Comparison of ENCODE assay signal across 8 cellular contexts in genomic region chr3:111989061-111989678, GRCh38. TPM values are rescaled to one million over a fixed set of nuclear protein-coding genes. Genes with fewer than 3 reads are reported as not detected.
DNase-seq lines count a peak whose midpoint lies in the region; ATAC-seq and TF ChIP-seq lines count a peak whose summit lies in the region.

No MANE protein-coding gene starts in this region.

- H3K4me1 ChIP-seq in lower lobe of right lung: no peaks in the 10 kb centered on the region

- peak; percentile 83 for ATAC-seq in GM21360 (IDR thresholded peaks at IDR 0.05; ENCODE audit: unreplicated experiment)
- ATAC-seq in HG03521 (IDR thresholded peaks at IDR 0.05; ENCODE audit: unreplicated experiment): peak; percentile 95
- ATAC-seq in lower lobe of right lung: peak; percentile 76 to 77

- H3K9me3 ChIP-seq in lower lobe of right lung: no peaks in the 10 kb centered on the region

- H3K27ac ChIP-seq in lower lobe of right lung: no peak overlapping the region

- TF ChIP-seq CTCF in lower lobe of right lung (IDR thresholded peaks at IDR 0.05): peak; percentile 68

- intact Hi-C loops in lower lobe of right lung (cut with DNase I): no loop called here

- DNase-seq in EH (ENCODE audit: low read depth) (peak; percentile 73), NCI-H774 (lab: John Stamatoyannopoulos, UW) (peak; percentile 14), cerebellar cortex (ENCODE audit: low spot score) (peak; percentile 81), lower lobe of right lung (no peak)
- DNase-seq in activated effector memory CD4-positive, alpha-beta T cell treated with Interleukin-2 at 50 U/mL for 16 hours: no peak
- no peak for DNase-seq in activated CD8-positive, alpha-beta memory T cell treated with anti-CD3 and anti-CD28 coated beads for 24 hours

- no peak overlapping the region for H3K4me3 ChIP-seq in lower lobe of right lung

- H3K27me3 ChIP-seq in lower lobe of right lung (ENCODE audit: low read depth): no peaks in the 10 kb centered on the region

- peaks cover 46% of the 10 kb centered on the region for H3K36me3 ChIP-seq in lower lobe of right lung

RNA-seq across cellular contexts. Expression of gene TAGLN3, which starts 9.6 kb away (rescaled TPM):
- 0.44 TPM for total RNA-seq in lower lobe of right lung

RNA-seq across cellular contexts. Expression of gene ABHD10, which starts 10.3 kb away (rescaled TPM):
- total RNA-seq in lower lobe of right lung: 29.3 TPM

RNA-seq across cellular contexts. Expression of gene TMPRSS7, which starts 45.4 kb away (rescaled TPM):
- 0.15 TPM for total RNA-seq in lower lobe of right lung

Comparison
In these comparisons a context has a peak if more than half of its experiments do, and no peak if none do; other contexts are left out.
1. DNase-seq: peak in EH (single experiment), NCI-H774 (single experiment) and cerebellar cortex (single experiment); none in lower lobe of right lung (single experiment), activated effector memory CD4-positive, alpha-beta T cell treated with Interleukin-2 at 50 U/mL for 16 hours (single experiment) and activated CD8-positive, alpha-beta memory T cell treated with anti-CD3 and anti-CD28 coated beads for 24 hours (single experiment).
2. Peak in every context shown above with its lines, with median percentiles within 50 percentile points of each other: ATAC-seq.